21 cellular contexts compared by ENCODE assay signal in the genomic region with DNA sequence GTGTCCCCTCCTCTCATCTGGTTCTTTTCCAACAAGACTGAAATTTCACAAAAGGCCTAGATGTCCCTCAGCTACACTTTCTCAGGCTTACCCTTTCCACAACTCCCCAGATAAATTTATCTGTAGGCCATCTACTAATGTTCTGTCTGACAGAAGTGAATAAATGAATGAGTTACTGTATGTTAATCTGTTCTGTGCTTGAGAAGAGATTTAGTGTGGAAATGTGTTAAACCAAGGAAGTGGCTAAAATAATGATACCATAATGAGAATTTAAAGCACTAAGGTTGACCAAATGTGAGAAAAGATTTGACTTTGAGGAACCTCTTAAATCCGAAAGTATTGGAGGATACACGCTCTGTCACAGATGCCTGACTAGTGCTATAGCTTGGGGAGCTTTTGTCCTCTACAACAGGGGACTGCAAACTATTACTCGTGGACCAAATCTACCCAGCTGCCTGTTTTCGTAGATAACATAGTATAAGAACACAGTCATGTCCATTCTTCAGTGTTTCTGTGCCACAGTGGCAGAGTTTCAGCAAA.
DNase-seq lines count a peak whose midpoint lies in the region; ATAC-seq and TF ChIP-seq lines count a peak whose summit lies in the region.
"Had no signal": no experiment of that assay in that cellular context is flagged by ENCODE, and none has a peak within 500 bp of the region (broad histone marks: within the 10 kb centered on the region; RNA-seq: fewer than 3 reads in every experiment).

No MANE protein-coding gene starts in this region.

- H3K4me2 ChIP-seq in OCI-LY3 (ENCODE audit: low read length) (peak overlapping the region; percentile 72), H9 (ENCODE audit: insufficient read depth, insufficient read length, low read length) (no peak overlapping the region)
- H3K4me2 ChIP-seq: BLaER1 treated with 17β-estradiol and CSF1 and Interleukin-3, amounts not matched to agents 10 nM and 100 nM; GM23338; KMS-11 had no signal

- peaks cover 2 to 9% (median 4%) of the 10 kb centered on the region in 3 experiments; a peak in 5 of 7 replicates for H3K36me3 Mint-ChIP-seq in H9 (ENCODE audit: insufficient read depth in 1 of 3, low read depth in 3 of 3)

- H4K8ac ChIP-seq in H9 (replicated peaks; ENCODE audit: insufficient read length, low read depth, low read length), result no peak overlapping the region

- H3K4ac ChIP-seq in H9 (ENCODE audit: low read depth, low read length), result no peak overlapping the region

- H4K91ac ChIP-seq in H9 (ENCODE audit: insufficient read length, low read depth, low read length), result no peak overlapping the region

- peaks cover 0 to 3% of the 10 kb centered on the region in 2 experiments; a peak in 2 of 4 replicates for H3K4me1 Mint-ChIP-seq in H9
- H3K4me1 Mint-ChIP-seq: stimulated activated naive CD8-positive, alpha-beta T cell treated with anti-CD3 and anti-CD28 coated beads, Interleukin-15, amount 100 ng/mL, for 72 hours had no signal

- H3K27me3 ChIP-seq in OCI-LY3 (ENCODE audit: low read depth, low read length), result no peaks in the 10 kb centered on the region
- H3K27me3 ChIP-seq in right atrium auricular region, result no peaks in the 10 kb centered on the region
- H3K27me3 ChIP-seq in H9 (ENCODE audit: insufficient read depth, low read length), result no peaks in the 10 kb centered on the region
- H3K27me3 ChIP-seq: adrenal gland; BLaER1 treated with 17β-estradiol and CSF1 and Interleukin-3, amounts not matched to agents 10 nM and 100 nM had no signal

- no peaks in the 10 kb centered on the region for H3K23me2 ChIP-seq in H9 (ENCODE audit: insufficient read length, low read depth, low read length, poor library complexity, severe bottlenecking)

- peaks cover 8 to 9% of the 10 kb centered on the region in 2 experiments; a peak in 4 of 5 replicates for H3K9me3 Mint-ChIP-seq in H9

- WGBS in H9 (ENCODE audit: extremely low coverage, insufficient read length, low lambda C conversion rate), result no CpG with 5 or more reads among the region's 4 CpGs

- H3K4me3 ChIP-seq in OCI-LY3 (ENCODE audit: low read length) (peak overlapping the region; percentile 35), right atrium auricular region (no peak overlapping the region)
- H3K4me3 ChIP-seq: adrenal gland; BLaER1 treated with 17β-estradiol and CSF1 and Interleukin-3, amounts not matched to agents 10 nM and 100 nM; GM23338 had no signal

- H3K27ac ChIP-seq in OCI-LY3 (ENCODE audit: low read length) (peak overlapping the region; percentile 9; the same call in 1 of the 2 replicates), right atrium auricular region (no peak overlapping the region), H9 (ENCODE audit: insufficient read length, low read depth, low read length) (no peak overlapping the region)
- H3K27ac ChIP-seq: adrenal gland; BLaER1 treated with 17β-estradiol and CSF1 and Interleukin-3, amounts not matched to agents 10 nM and 100 nM; HL-60; KMS-11; RWPE1 had no signal

- no peak overlapping the region for H3K23ac ChIP-seq in H9 (ENCODE audit: insufficient read length, low read depth, low read length)

- ATAC-seq in GM19025 (IDR thresholded peaks at IDR 0.05; ENCODE audit: low read depth, unreplicated experiment) (peak; percentile 63), GM21717 (IDR thresholded peaks at IDR 0.05; ENCODE audit: unreplicated experiment) (peak; percentile 75), HG03064 (IDR thresholded peaks at IDR 0.05; ENCODE audit: low read depth, unreplicated experiment) (peak; percentile 86), omental fat pad (ENCODE audit: low FRiP score) (no peak)
- ATAC-seq: activated T-cell treated with anti-CD3 and anti-CD28 coated beads, Interleukin-2, amount 50 U/mL, for 4 hours; GM23338; stimulated activated naive CD8-positive, alpha-beta T cell treated with anti-CD3 and anti-CD28 coated beads, Interleukin-15, amount 100 ng/mL, for 72 hours had no signal

- H4K20me1 ChIP-seq in OCI-LY3 (ENCODE audit: insufficient read depth, low read length) (no peaks in the 10 kb centered on the region), H9 (ENCODE audit: control insufficient read depth, insufficient read depth, insufficient read length) (no peaks in the 10 kb centered on the region)
- H4K20me1 ChIP-seq: BLaER1 treated with 17β-estradiol and CSF1 and Interleukin-3, amounts not matched to agents 10 nM and 100 nM had no signal

- no peak overlapping the region for H3K56ac ChIP-seq in H9 (ENCODE audit: insufficient read length, low read depth, low read length)

- no peak overlapping the region for H2BK5ac ChIP-seq in H9 (ENCODE audit: insufficient read length, low read length)

- no peaks in the 10 kb centered on the region for H3K79me1 ChIP-seq in H9 (ENCODE audit: insufficient read depth, low read depth, low read length, poor library complexity, severe bottlenecking)

- H3K4me1 ChIP-seq in OCI-LY3 (ENCODE audit: low read length) (peaks cover 24% of the 10 kb centered on the region), right atrium auricular region (no peaks in the 10 kb centered on the region), H9 (ENCODE audit: insufficient read depth, low read length) (no peaks in the 10 kb centered on the region; the same call in 1 of the 2 replicates)
- H3K4me1 ChIP-seq: adrenal gland had no signal

- H3K9me3 ChIP-seq in OCI-LY3 (ENCODE audit: insufficient read depth, low read length) (no peaks in the 10 kb centered on the region), right atrium auricular region (peaks cover 0 to 3% of the 10 kb centered on the region in 2 donors), H9 (ENCODE audit: control insufficient read depth, low read depth, low read length) (no peaks in the 10 kb centered on the region)
- H3K9me3 ChIP-seq: adrenal gland had no signal

- no peak overlapping the region for H4K5ac ChIP-seq in H9 (ENCODE audit: insufficient read length, low read depth, low read length)

- H2BK12ac ChIP-seq in H9 (ENCODE audit: insufficient read length, low read depth, low read length), result no peak overlapping the region

- no peak overlapping the region for H2BK20ac ChIP-seq in H9 (ENCODE audit: low read depth, low read length, poor library complexity, severe bottlenecking)

- H3K36me3 ChIP-seq in OCI-LY3 (replicated peaks; ENCODE audit: low read depth, low read length) (no peaks in the 10 kb centered on the region), right atrium auricular region (no peaks in the 10 kb centered on the region)
- H3K36me3 ChIP-seq: adrenal gland; BLaER1 treated with 17β-estradiol and CSF1 and Interleukin-3, amounts not matched to agents 10 nM and 100 nM had no signal

- DNase-seq in omental fat pad (ENCODE audit: low spot score) (no peak), NCI-H1417 (lab: John Stamatoyannopoulos, UW) (no peak), right atrium auricular region (ENCODE audit: low spot score) (no peak), H9 (no peak)
- DNase-seq: activated T-cell treated with anti-CD3 and anti-CD28 coated beads, Interleukin-2, amount 50 U/mL, for 4 hours; adrenal gland; DMS79 treated with DMSO at 0.1 percent for 48 hours; immature natural killer cell; NCI-H1694; NCI-H524; nucleus accumbens; stimulated activated naive CD8-positive, alpha-beta T cell treated with anti-CD3 and anti-CD28 coated beads, Interleukin-15, amount 100 ng/mL, for 72 hours had no signal

- H3K9ac ChIP-seq in OCI-LY3 (ENCODE audit: low read length) (no peak overlapping the region), H9 (ENCODE audit: extremely low read depth, insufficient read length, low read length) (no peak overlapping the region)
- H3K9ac ChIP-seq: BLaER1 treated with 17β-estradiol and CSF1 and Interleukin-3, amounts not matched to agents 10 nM and 100 nM; KMS-11 had no signal

- no peak overlapping the region for H2AK5ac ChIP-seq in H9 (ENCODE audit: insufficient read length, low read length)

- no peak overlapping the region for H3K14ac ChIP-seq in H9 (ENCODE audit: insufficient read depth, low read length)

- no peak overlapping the region for H3K4me3 Mint-ChIP-seq in H9
- H3K4me3 Mint-ChIP-seq: activated T-cell treated with anti-CD3 and anti-CD28 coated beads, Interleukin-2, amount 50 U/mL, for 4 hours; GM23338; immature natural killer cell; stimulated activated naive CD8-positive, alpha-beta T cell treated with anti-CD3 and anti-CD28 coated beads, Interleukin-15, amount 100 ng/mL, for 72 hours had no signal

- H3T11ph ChIP-seq in H9 (ENCODE audit: low read length), result no peak overlapping the region

- TF ChIP-seq CTCF in OCI-LY3 (IDR thresholded peaks at IDR 0.05; ENCODE audit: low read depth, low read length), result no peak
- no peak for TF ChIP-seq CTCF in omental fat pad (IDR thresholded peaks at IDR 0.05)
- no peak for TF ChIP-seq CTCF in right atrium auricular region (IDR thresholded peaks at IDR 0.05)
- TF ChIP-seq CTCF in H9 (conservative IDR thresholded peaks at IDR 0.05), result no peak

- no peak overlapping the region for H2BK15ac ChIP-seq in H9 (ENCODE audit: low read depth, low read length)

- no peak overlapping the region for H3K18ac ChIP-seq in H9 (ENCODE audit: insufficient read length, low read depth, low read length)

- no peak overlapping the region; a peak in 1 of 7 replicates for H3K27ac Mint-ChIP-seq in H9
- H3K27ac Mint-ChIP-seq: GM23338; immature natural killer cell; stimulated activated naive CD8-positive, alpha-beta T cell treated with anti-CD3 and anti-CD28 coated beads, Interleukin-15, amount 100 ng/mL, for 72 hours had no signal

- no peaks in the 10 kb centered on the region for H3K27me3 Mint-ChIP-seq in H9 (ENCODE audit: low read depth)
- H3K27me3 Mint-ChIP-seq: stimulated activated naive CD8-positive, alpha-beta T cell treated with anti-CD3 and anti-CD28 coated beads, Interleukin-15, amount 100 ng/mL, for 72 hours had no signal

- H2AFZ ChIP-seq in OCI-LY3 (ENCODE audit: low read depth, low read length) (no peak overlapping the region), H9 (ENCODE audit: low read length) (no peak overlapping the region)

- H2BK120ac ChIP-seq in H9 (ENCODE audit: low read depth, low read length, poor library complexity, severe bottlenecking), result no peak overlapping the region

- H3K79me2 ChIP-seq in OCI-LY3 (ENCODE audit: low read length) (no peaks in the 10 kb centered on the region), H9 (ENCODE audit: insufficient read depth, low read length) (no peaks in the 10 kb centered on the region)
